21 cellular contexts compared by ENCODE assay signal in genomic region chr16:30783280-30784109, GRCh38. TPM values are rescaled to one million over a fixed set of nuclear protein-coding genes. Genes with fewer than 3 reads are reported as not detected.
DNase-seq lines count a peak whose midpoint lies in the region; ATAC-seq, FAIRE-seq and TF ChIP-seq lines count a peak whose summit lies in the region.
"Had no signal": no experiment of that assay in that cellular context is flagged by ENCODE, and none has a peak within 500 bp of the region (broad histone marks: within the 10 kb centered on the region; RNA-seq: fewer than 3 reads in every experiment).

No MANE protein-coding gene starts in this region.

- no peak for TF ChIP-seq CTCF in HepG2 (CRISPR knock-in tag; IDR thresholded peaks at IDR 0.05)
- no peak for TF ChIP-seq CTCF in right lobe of liver (IDR thresholded peaks at IDR 0.05)
- TF ChIP-seq CTCF in endothelial cell (IDR thresholded peaks at IDR 0.05; ENCODE audit: unreplicated experiment) = no peak
- TF ChIP-seq CTCF in breast epithelium (IDR thresholded peaks at IDR 0.05) = no peak
- TF ChIP-seq CTCF in GM10266 (IDR thresholded peaks at IDR 0.05; ENCODE audit: control insufficient read depth, insufficient read depth, low read depth, missing control alignments) = no peak

- peaks cover 13% of the 10 kb centered on the region for H3K27me3 Mint-ChIP-seq in endothelial cell (ENCODE audit: unreplicated experiment)
- H3K27me3 Mint-ChIP-seq in activated CD4-positive, alpha-beta T cell treated with anti-CD3 and anti-CD28 coated beads, Interleukin-2, amount 10 ng/mL, durations not matched to agents 24 days and 14 days = peaks cover 27% of the 10 kb centered on the region

- TF ChIP-seq RAD21 in HepG2 (CRISPR knock-in tag; IDR thresholded peaks at IDR 0.05) = no peak

- peaks cover 29% of the 10 kb centered on the region for H3K79me2 ChIP-seq in HepG2 (ENCODE audit: insufficient read depth, low read length)

- no peak for ATAC-seq in HepG2
- no peak for ATAC-seq in right lobe of liver
- ATAC-seq: A549, GM23338, HCT116 had no signal

- intact Hi-C loops in HepG2 (cut with micrococcal nuclease; ENCODE audit: unreplicated experiment) = no loop called here
- intact Hi-C loops in right lobe of liver (cut with DNase I) = no loop called here
- intact Hi-C loops in breast epithelium (cut with DNase I; ENCODE audit: low total_unique reads) = no loop called here
- intact Hi-C loops in activated CD4-positive, alpha-beta T cell treated with anti-CD3 and anti-CD28 coated beads, Interleukin-2, amount 10 ng/mL, durations not matched to agents 24 days and 14 days (cut with micrococcal nuclease) = no loop called here

- no peaks in the 10 kb centered on the region; the same call in 1 of the 2 replicates for H4K20me1 ChIP-seq in HepG2 (ENCODE audit: insufficient read depth, low read length)

- H2BK15ac ChIP-seq in neuronal stem cell (ENCODE audit: low read length) = no peak overlapping the region

- H3K4ac ChIP-seq in neuronal stem cell (ENCODE audit: low read length) = no peak overlapping the region

- H3K79me1 ChIP-seq in neuronal stem cell (ENCODE audit: low read depth, low read length) = peaks cover 11% of the 10 kb centered on the region

- no peak overlapping the region for H2BK5ac ChIP-seq in neuronal stem cell (ENCODE audit: low read length)

- DNase-seq in HepG2 (ENCODE audit: low spot score) (no peak), right lobe of liver (no peak), endothelial cell (ENCODE audit: low spot score) (no peak), neuronal stem cell (ENCODE audit: low spot score) (no peak), breast epithelium (ENCODE audit: low spot score in 2 of 2) (no peak), GM10266 (ENCODE audit: extremely low spot score) (no peak)
- DNase-seq in activated CD4-positive, alpha-beta T cell treated with anti-CD3 and anti-CD28 coated beads, Interleukin-2, amount 10 ng/mL, durations not matched to agents 24 days and 14 days = no peak
- DNase-seq: AML-193; Caco-2; CD4-positive, alpha-beta T cell; H7; HFFc6 had no signal

- H2AK5ac ChIP-seq in neuronal stem cell (ENCODE audit: low read depth, low read length) = no peak overlapping the region

- peaks cover 26% of the 10 kb centered on the region for H3K4me1 ChIP-seq in HepG2 (ENCODE audit: insufficient read depth, low read length)
- H3K4me1 ChIP-seq in right lobe of liver = peaks cover 0 to 6% (median 0%) of the 10 kb centered on the region in 4 donors
- peaks cover 11 to 14% of the 10 kb centered on the region in 2 donors for H3K4me1 ChIP-seq in neuronal stem cell (ENCODE audit: control insufficient read depth in 2 of 2, insufficient read depth in 1 of 2, low read depth in 1 of 2, low read length in 2 of 2)
- peaks cover 0 to 6% of the 10 kb centered on the region in 2 donors for H3K4me1 ChIP-seq in breast epithelium

- POLR2A ChIA-PET in HepG2 (lab: Yijun Ruan, JAX) = interaction anchor here (0.8 to 4.2 kb wide), 4 partner anchors 9 to 31 kb away, joined by 3 to 30 read pairs (median 6); no protein-coding TSS in a partner anchor

- H4K91ac ChIP-seq in neuronal stem cell (ENCODE audit: low read depth, low read length, poor library complexity) = no peak overlapping the region

- 97% methylated on average over 28 of the region's 57 CpGs for WGBS in HepG2 (ENCODE audit: low lambda C conversion rate)
- WGBS in right lobe of liver (ENCODE audit: insufficient coverage, low coverage, low lambda C conversion rate, missing lambda C conversion rate) = no CpG with 5 or more reads among the region's 57 CpGs
- WGBS in neuronal stem cell (ENCODE audit: extremely low coverage in 2 of 2, insufficient read length in 2 of 2, insufficient replicate concordance in 1 of 2), 2 donors = no CpG with 5 or more reads among the region's 57 CpGs

- H3K9me3 Mint-ChIP-seq in endothelial cell (ENCODE audit: unreplicated experiment) = no peaks in the 10 kb centered on the region
- no peaks in the 10 kb centered on the region for H3K9me3 Mint-ChIP-seq in activated CD4-positive, alpha-beta T cell treated with anti-CD3 and anti-CD28 coated beads, Interleukin-2, amount 10 ng/mL, durations not matched to agents 24 days and 14 days
- H3K9me3 Mint-ChIP-seq: CD4-positive, alpha-beta T cell; GM23338; HFFc6 had no signal

- H3K4me1 Mint-ChIP-seq in endothelial cell (ENCODE audit: unreplicated experiment) = peaks cover 15% of the 10 kb centered on the region
- H3K4me1 Mint-ChIP-seq in activated CD4-positive, alpha-beta T cell treated with anti-CD3 and anti-CD28 coated beads, Interleukin-2, amount 10 ng/mL, durations not matched to agents 24 days and 14 days = peaks cover 4% of the 10 kb centered on the region

- no peak for FAIRE-seq in HepG2 (lab: Jason Lieb, UNC)
- FAIRE-seq: A549, D721Med, G401.6, GM12892, HTR-8/SVneo had no signal

- H4K8ac ChIP-seq in neuronal stem cell (ENCODE audit: low read depth, low read length) = no peak overlapping the region

- no peak overlapping the region for H3K4me2 ChIP-seq in HepG2 (ENCODE audit: low read depth, low read length)
- H3K4me2 ChIP-seq in neuronal stem cell (ENCODE audit: insufficient read depth, low read length, poor library complexity, severe bottlenecking) = no peak overlapping the region
- H3K4me2 ChIP-seq: A549, GM23338 had no signal

- H3K27me3 ChIP-seq in HepG2 (ENCODE audit: control insufficient read depth in 1 of 2, insufficient read depth in 2 of 2, low read length in 2 of 2) (no peaks in the 10 kb centered on the region; a peak in 1 of 5 replicates), right lobe of liver (no peaks in the 10 kb centered on the region), neuronal stem cell (ENCODE audit: control insufficient read depth in 3 of 3, insufficient read depth in 3 of 3, low read depth in 1 of 3, low read length in 3 of 3) (no peaks in the 10 kb centered on the region), breast epithelium (no peaks in the 10 kb centered on the region)

- H3K36me3 Mint-ChIP-seq in endothelial cell (ENCODE audit: low read depth, unreplicated experiment) = peaks cover 22% of the 10 kb centered on the region
- H3K36me3 Mint-ChIP-seq in activated CD4-positive, alpha-beta T cell treated with anti-CD3 and anti-CD28 coated beads, Interleukin-2, amount 10 ng/mL, durations not matched to agents 24 days and 14 days (ENCODE audit: low read depth) = no peaks in the 10 kb centered on the region

- H2BK12ac ChIP-seq in neuronal stem cell (ENCODE audit: low read length) = no peak overlapping the region

- H3K9ac ChIP-seq in HepG2 (ENCODE audit: insufficient read depth, low read depth, low read length) = no peak overlapping the region
- no peak overlapping the region for H3K9ac ChIP-seq in neuronal stem cell (ENCODE audit: low read depth, low read length, poor library complexity)

- no peak for TF ChIP-seq EP300 in HepG2 (IDR thresholded peaks at IDR 0.05; ENCODE audit: low read depth in 2 of 2, low read length in 2 of 2)
- no peak for TF ChIP-seq EP300 in HepG2 (CRISPR knock-in tag; IDR thresholded peaks at IDR 0.05; ENCODE audit: borderline replicate concordance)

- peaks cover 19 to 29% of the 10 kb centered on the region in 2 experiments for H3K36me3 ChIP-seq in HepG2 (replicated peaks in 1 of 2; ENCODE audit: control insufficient read depth in 1 of 2, insufficient read depth in 2 of 2, low read length in 2 of 2)
- peaks cover 0 to 16% (median 2%) of the 10 kb centered on the region in 4 donors for H3K36me3 ChIP-seq in right lobe of liver
- H3K36me3 ChIP-seq in neuronal stem cell (replicated peaks in 1 of 2; ENCODE audit: control insufficient read depth in 2 of 2, insufficient read depth in 2 of 2, low read length in 2 of 2) = peaks cover 34 to 69% of the 10 kb centered on the region in 2 donors
- H3K36me3 ChIP-seq in breast epithelium = peaks cover 11% of the 10 kb centered on the region

- H3K23ac ChIP-seq in neuronal stem cell (ENCODE audit: low read depth, low read length, poor library complexity) = peak overlapping the region; percentile 69

- H3K4me3 ChIP-seq in HepG2 (replicated peaks in 1 of 3; ENCODE audit: insufficient read depth in 1 of 3, low read depth in 2 of 3, low read length in 3 of 3) = no peak overlapping the region
- no peak overlapping the region for H3K4me3 ChIP-seq in right lobe of liver
- H3K4me3 ChIP-seq in neuronal stem cell (ENCODE audit: low read length in 2 of 2) = no peak overlapping the region
- H3K4me3 ChIP-seq in breast epithelium = no peak overlapping the region
- H3K4me3 ChIP-seq: A549, GM23338 had no signal

- no peak overlapping the region for H2BK120ac ChIP-seq in neuronal stem cell (ENCODE audit: low read depth, low read length)

- H3K18ac ChIP-seq in neuronal stem cell (ENCODE audit: low read length) = no peak overlapping the region

- H3K27ac ChIP-seq in HepG2 (ENCODE audit: extremely low read length, insufficient read depth, low read length) (no peak overlapping the region), right lobe of liver (no peak overlapping the region), neuronal stem cell (replicated peaks; ENCODE audit: low read length) (no peak overlapping the region), breast epithelium (no peak overlapping the region)
- H3K27ac ChIP-seq: 22Rv1, A549, C4-2B had no signal

- H3K27ac Mint-ChIP-seq in endothelial cell (ENCODE audit: unreplicated experiment) = no peak overlapping the region
- H3K27ac Mint-ChIP-seq in activated CD4-positive, alpha-beta T cell treated with anti-CD3 and anti-CD28 coated beads, Interleukin-2, amount 10 ng/mL, durations not matched to agents 24 days and 14 days = no peak overlapping the region
- H3K27ac Mint-ChIP-seq: CD4-positive, alpha-beta T cell; GM23338; HFFc6 had no signal

- TF ChIP-seq POLR2A in HepG2 (IDR thresholded peaks at IDR 0.05; ENCODE audit: insufficient read depth in 1 of 2, low read depth in 2 of 2, low read length in 2 of 2) (no peak), right lobe of liver (IDR thresholded peaks at IDR 0.05) (no peak), breast epithelium (IDR thresholded peaks at IDR 0.05) (no peak)

- peak overlapping the region; percentile 69 for H3K4me3 Mint-ChIP-seq in endothelial cell (ENCODE audit: unreplicated experiment)
- H3K4me3 Mint-ChIP-seq in activated CD4-positive, alpha-beta T cell treated with anti-CD3 and anti-CD28 coated beads, Interleukin-2, amount 10 ng/mL, durations not matched to agents 24 days and 14 days = no peak overlapping the region
- H3K4me3 Mint-ChIP-seq: CD4-positive, alpha-beta T cell; GM23338; HFFc6 had no signal

- BruUV-seq in HepG2 (replicated peaks; lab: Mats Ljungman, UMichigan) = no TSS peak

- in situ Hi-C loops in HepG2 (cut with HindIII; ENCODE audit: extremely low pct_ligation_motif_present, low pct_unique_long_range_greater_than_20kb) = no loop called here

- H3K14ac ChIP-seq in neuronal stem cell (ENCODE audit: low read length) = no peak overlapping the region

- CTCF ChIA-PET in HepG2 (lab: Yijun Ruan, JAX; ENCODE audit: low intra/inter-chr PET ratio, low total read pairs) = no interaction called here

- H2AFZ ChIP-seq in HepG2 (ENCODE audit: low read length) (no peak overlapping the region), neuronal stem cell (ENCODE audit: low read length) (no peak overlapping the region)
- H2AFZ ChIP-seq: GM23338 had no signal

- H3K9me3 ChIP-seq in HepG2 (ENCODE audit: low read length) (no peaks in the 10 kb centered on the region), right lobe of liver (no peaks in the 10 kb centered on the region), neuronal stem cell (replicated peaks in 1 of 2; ENCODE audit: control insufficient read depth in 2 of 2, insufficient read depth in 1 of 2, low read depth in 1 of 2, low read length in 2 of 2) (no peaks in the 10 kb centered on the region), breast epithelium (no peaks in the 10 kb centered on the region)
- H3K9me3 ChIP-seq: A549, Caco-2 had no signal

RNA-seq across cellular contexts. Expression of gene ZNF629, which starts 3.5 kb away (rescaled TPM):
- total RNA-seq in HepG2 (2016; rRNA removed; fragmentation: Illumina TruSeq; extraction: Trizol) (14.3 and 16.5 TPM in 2 replicates), right lobe of liver (1 to 10 TPM; 3.7 to 4.8 (median 4.3) TPM), endothelial cell (ENCODE audit: unreplicated experiment) (29.7 TPM), breast epithelium (10 to 100 TPM in 2 of 3 donors, 1 to 10 TPM in 1; 9.4 to 16.2 (median 10.5) TPM)
- 1.3 TPM in 2 replicates for total RNA-seq in HepG2 (2016; cell fraction: cytosol; rRNA removed; fragmentation: Illumina TruSeq; extraction: Trizol; ENCODE audit: low read depth)
- 12.7 and 16.5 TPM in 2 replicates for total RNA-seq in HepG2 (2016; cell fraction: insoluble cytoplasmic fraction; rRNA removed; fragmentation: Illumina TruSeq; extraction: Trizol)
- 5.2 and 5.9 TPM in 2 replicates for total RNA-seq in HepG2 (2016; cell fraction: membrane; rRNA removed; fragmentation: Illumina TruSeq; extraction: Trizol)
- 15.1 and 17.8 TPM in 2 replicates for total RNA-seq in HepG2 (2016; cell fraction: nucleus; rRNA removed; fragmentation: Illumina TruSeq; extraction: Trizol)
- polyA plus RNA-seq in HepG2 (2011; rRNA removed) = 6.1 and 8.2 TPM in 2 replicates
- 3.9 and 4.8 TPM in 2 replicates for polyA plus RNA-seq in HepG2 (2011; cell fraction: cytosol; rRNA removed)
- polyA plus RNA-seq in HepG2 (2011; cell fraction: nucleus; rRNA removed) = 25.0 TPM in 2 replicates
- polyA plus RNA-seq in HepG2 (2012) = 9.2 and 10.1 TPM in 2 replicates
- 0.64 and 0.65 TPM in 2 replicates for polyA plus RNA-seq in HepG2 (2016; cell fraction: cytosol; fragmentation: Illumina TruSeq; extraction: Trizol; ENCODE audit: low read depth)
- 11.8 and 14.8 TPM in 2 replicates for polyA plus RNA-seq in HepG2 (2016; cell fraction: insoluble cytoplasmic fraction; fragmentation: Illumina TruSeq; extraction: Trizol; ENCODE audit: low read depth)
- 2.2 and 2.7 TPM in 2 replicates for polyA plus RNA-seq in HepG2 (2016; cell fraction: membrane; fragmentation: Illumina TruSeq; extraction: Trizol; ENCODE audit: low read depth)
- polyA plus RNA-seq in HepG2 (2016; cell fraction: nucleus; fragmentation: Illumina TruSeq; extraction: Trizol; ENCODE audit: insufficient read depth, low read depth) = 25.2 and 26.3 TPM in 2 replicates
- 9.3 and 12.7 TPM in 2 replicates for polyA minus RNA-seq in HepG2 (2011; rRNA and poly(A)+ RNA removed; ENCODE audit: low replicate concordance)
- 8.3 and 9.5 TPM in 2 replicates for polyA minus RNA-seq in HepG2 (2011; cell fraction: cytosol; rRNA and poly(A)+ RNA removed)
- 15.8 and 22.4 TPM in 2 replicates for polyA minus RNA-seq in HepG2 (2011; cell fraction: nucleus; rRNA and poly(A)+ RNA removed)
- 10.7 TPM for polyA plus RNA-seq in neuronal stem cell (2013, experiment 1 of 2)
- 11.2 TPM for polyA plus RNA-seq in neuronal stem cell (2013, experiment 2 of 2)
- total RNA-seq in activated CD4-positive, alpha-beta T cell treated with anti-CD3 and anti-CD28 coated beads, Interleukin-2, amount 10 ng/mL, durations not matched to agents 24 days and 14 days = 2.5 and 2.6 TPM in 2 replicates

RNA-seq across cellular contexts. Expression of gene RNF40, which starts 21.4 kb away (rescaled TPM):
- total RNA-seq in HepG2 (2016; rRNA removed; fragmentation: Illumina TruSeq; extraction: Trizol) (85.6 and 102 TPM in 2 replicates), right lobe of liver (10 to 100 TPM; 34.3 to 56.8 (median 46.7) TPM), endothelial cell (ENCODE audit: unreplicated experiment) (108 TPM), breast epithelium (10 to 100 TPM; 77.0 to 84.7 (median 77.3) TPM)
- 11.9 and 12.0 TPM in 2 replicates for total RNA-seq in HepG2 (2016; cell fraction: cytosol; rRNA removed; fragmentation: Illumina TruSeq; extraction: Trizol; ENCODE audit: low read depth)
- total RNA-seq in HepG2 (2016; cell fraction: insoluble cytoplasmic fraction; rRNA removed; fragmentation: Illumina TruSeq; extraction: Trizol) = 79.6 and 89.9 TPM in 2 replicates
- total RNA-seq in HepG2 (2016; cell fraction: membrane; rRNA removed; fragmentation: Illumina TruSeq; extraction: Trizol) = 40.5 and 47.1 TPM in 2 replicates
- total RNA-seq in HepG2 (2016; cell fraction: nucleus; rRNA removed; fragmentation: Illumina TruSeq; extraction: Trizol) = 55.6 and 65.6 TPM in 2 replicates
- polyA plus RNA-seq in HepG2 (2011; rRNA removed) = 84.0 and 91.0 TPM in 2 replicates
- 47.5 and 49.3 TPM in 2 replicates for polyA plus RNA-seq in HepG2 (2011; cell fraction: cytosol; rRNA removed)
- 128 and 147 TPM in 2 replicates for polyA plus RNA-seq in HepG2 (2011; cell fraction: nucleus; rRNA removed)
- 44.7 and 52.0 TPM in 2 replicates for polyA plus RNA-seq in HepG2 (2012)
- polyA plus RNA-seq in HepG2 (2016; cell fraction: cytosol; fragmentation: Illumina TruSeq; extraction: Trizol; ENCODE audit: low read depth) = 8.6 and 10.7 TPM in 2 replicates
- 87.6 and 98.5 TPM in 2 replicates for polyA plus RNA-seq in HepG2 (2016; cell fraction: insoluble cytoplasmic fraction; fragmentation: Illumina TruSeq; extraction: Trizol; ENCODE audit: low read depth)
- polyA plus RNA-seq in HepG2 (2016; cell fraction: membrane; fragmentation: Illumina TruSeq; extraction: Trizol; ENCODE audit: low read depth) = 29.9 and 30.8 TPM in 2 replicates
- 131 and 139 TPM in 2 replicates for polyA plus RNA-seq in HepG2 (2016; cell fraction: nucleus; fragmentation: Illumina TruSeq; extraction: Trizol; ENCODE audit: insufficient read depth, low read depth)
- 110 and 128 TPM in 2 replicates for polyA minus RNA-seq in HepG2 (2011; rRNA and poly(A)+ RNA removed; ENCODE audit: low replicate concordance)
- polyA minus RNA-seq in HepG2 (2011; cell fraction: cytosol; rRNA and poly(A)+ RNA removed) = 42.3 and 58.2 TPM in 2 replicates
- 34.0 and 43.5 TPM in 2 replicates for polyA minus RNA-seq in HepG2 (2011; cell fraction: nucleus; rRNA and poly(A)+ RNA removed)
- polyA plus RNA-seq in neuronal stem cell (2013, experiment 1 of 2) = 35.7 TPM
- 38.4 TPM for polyA plus RNA-seq in neuronal stem cell (2013, experiment 2 of 2)
- 95.4 and 100 TPM in 2 replicates for total RNA-seq in activated CD4-positive, alpha-beta T cell treated with anti-CD3 and anti-CD28 coated beads, Interleukin-2, amount 10 ng/mL, durations not matched to agents 24 days and 14 days

RNA-seq across cellular contexts. Expression of gene CFAP119, which starts 21.6 kb away (rescaled TPM):
- total RNA-seq in HepG2 (2016; rRNA removed; fragmentation: Illumina TruSeq; extraction: Trizol) (1.2 and 6.4 TPM in 2 replicates), right lobe of liver (1 to 10 TPM in 1 of 6 experiments, under 1 TPM in 4, not detected in 1; 0.19 to 1.8 (median 0.29) TPM), endothelial cell (ENCODE audit: unreplicated experiment) (5.2 TPM), breast epithelium (10 to 100 TPM in 2 of 3 donors, 1 to 10 TPM in 1; 1.4 to 17.1 (median 13.4) TPM)
- total RNA-seq in HepG2 (2016; cell fraction: cytosol; rRNA removed; fragmentation: Illumina TruSeq; extraction: Trizol; ENCODE audit: low read depth) = 0.51 and 0.71 TPM in 2 replicates
- total RNA-seq in HepG2 (2016; cell fraction: insoluble cytoplasmic fraction; rRNA removed; fragmentation: Illumina TruSeq; extraction: Trizol) = 1.4 and 4.0 TPM in 2 replicates
- 0.83 and 1.7 TPM in 2 replicates for total RNA-seq in HepG2 (2016; cell fraction: membrane; rRNA removed; fragmentation: Illumina TruSeq; extraction: Trizol)
- total RNA-seq in HepG2 (2016; cell fraction: nucleus; rRNA removed; fragmentation: Illumina TruSeq; extraction: Trizol) = 11.6 and 12.1 TPM in 2 replicates
- polyA plus RNA-seq in HepG2 (2011; rRNA removed) = 4.0 and 6.4 TPM in 2 replicates
- 1.3 and 2.2 TPM in 2 replicates for polyA plus RNA-seq in HepG2 (2011; cell fraction: cytosol; rRNA removed)
- 37.2 and 53.6 TPM in 2 replicates for polyA plus RNA-seq in HepG2 (2011; cell fraction: nucleus; rRNA removed)
- polyA plus RNA-seq in HepG2 (2012) = 0.84 and 2.1 TPM in 2 replicates
- polyA plus RNA-seq in HepG2 (2016; cell fraction: cytosol; fragmentation: Illumina TruSeq; extraction: Trizol; ENCODE audit: low read depth) = 0.78 and 0.96 TPM in 2 replicates
- 0.91 and 1.5 TPM in 2 replicates for polyA plus RNA-seq in HepG2 (2016; cell fraction: insoluble cytoplasmic fraction; fragmentation: Illumina TruSeq; extraction: Trizol; ENCODE audit: low read depth)
- polyA plus RNA-seq in HepG2 (2016; cell fraction: membrane; fragmentation: Illumina TruSeq; extraction: Trizol; ENCODE audit: low read depth) = 0.41 and 1.4 TPM in 2 replicates
- 22.1 and 31.9 TPM in 2 replicates for polyA plus RNA-seq in HepG2 (2016; cell fraction: nucleus; fragmentation: Illumina TruSeq; extraction: Trizol; ENCODE audit: insufficient read depth, low read depth)
- polyA minus RNA-seq in HepG2 (2011; rRNA and poly(A)+ RNA removed; ENCODE audit: low replicate concordance) = 1.5 and 16.0 TPM in 2 replicates
- polyA minus RNA-seq in HepG2 (2011; cell fraction: cytosol; rRNA and poly(A)+ RNA removed) = 0.69 and 1.8 TPM in 2 replicates
- 3.7 and 5.2 TPM in 2 replicates for polyA minus RNA-seq in HepG2 (2011; cell fraction: nucleus; rRNA and poly(A)+ RNA removed)
- 7.2 TPM for polyA plus RNA-seq in neuronal stem cell (2013, experiment 1 of 2)
- 7.6 TPM for polyA plus RNA-seq in neuronal stem cell (2013, experiment 2 of 2)
- total RNA-seq in activated CD4-positive, alpha-beta T cell treated with anti-CD3 and anti-CD28 coated beads, Interleukin-2, amount 10 ng/mL, durations not matched to agents 24 days and 14 days = 4.0 and 4.2 TPM in 2 replicates

RNA-seq across cellular contexts. Expression of gene PHKG2, which starts 35.3 kb away (rescaled TPM):
- total RNA-seq in HepG2 (2016; rRNA removed; fragmentation: Illumina TruSeq; extraction: Trizol) (33.9 and 37.4 TPM in 2 replicates), right lobe of liver (10 to 100 TPM; 17.1 to 22.1 (median 18.4) TPM), endothelial cell (ENCODE audit: unreplicated experiment) (27.5 TPM), breast epithelium (10 to 100 TPM; 28.5 to 38.8 (median 35.7) TPM)
- 13.4 TPM in 2 replicates for total RNA-seq in HepG2 (2016; cell fraction: cytosol; rRNA removed; fragmentation: Illumina TruSeq; extraction: Trizol; ENCODE audit: low read depth)
- total RNA-seq in HepG2 (2016; cell fraction: insoluble cytoplasmic fraction; rRNA removed; fragmentation: Illumina TruSeq; extraction: Trizol) = 32.9 and 41.4 TPM in 2 replicates
- 23.7 and 24.3 TPM in 2 replicates for total RNA-seq in HepG2 (2016; cell fraction: membrane; rRNA removed; fragmentation: Illumina TruSeq; extraction: Trizol)
- total RNA-seq in HepG2 (2016; cell fraction: nucleus; rRNA removed; fragmentation: Illumina TruSeq; extraction: Trizol) = 39.5 and 43.1 TPM in 2 replicates
- polyA plus RNA-seq in HepG2 (2011; rRNA removed) = 39.8 and 42.1 TPM in 2 replicates
- 22.7 and 30.8 TPM in 2 replicates for polyA plus RNA-seq in HepG2 (2011; cell fraction: cytosol; rRNA removed)
- 140 and 166 TPM in 2 replicates for polyA plus RNA-seq in HepG2 (2011; cell fraction: nucleus; rRNA removed)
- 21.4 and 22.8 TPM in 2 replicates for polyA plus RNA-seq in HepG2 (2012)
- polyA plus RNA-seq in HepG2 (2016; cell fraction: cytosol; fragmentation: Illumina TruSeq; extraction: Trizol; ENCODE audit: low read depth) = 15.4 and 16.5 TPM in 2 replicates
- polyA plus RNA-seq in HepG2 (2016; cell fraction: insoluble cytoplasmic fraction; fragmentation: Illumina TruSeq; extraction: Trizol; ENCODE audit: low read depth) = 38.9 and 41.5 TPM in 2 replicates
- polyA plus RNA-seq in HepG2 (2016; cell fraction: membrane; fragmentation: Illumina TruSeq; extraction: Trizol; ENCODE audit: low read depth) = 21.3 and 23.8 TPM in 2 replicates
- 142 and 147 TPM in 2 replicates for polyA plus RNA-seq in HepG2 (2016; cell fraction: nucleus; fragmentation: Illumina TruSeq; extraction: Trizol; ENCODE audit: insufficient read depth, low read depth)
- polyA minus RNA-seq in HepG2 (2011; rRNA and poly(A)+ RNA removed; ENCODE audit: low replicate concordance) = 53.8 and 68.9 TPM in 2 replicates
- 9.0 and 12.9 TPM in 2 replicates for polyA minus RNA-seq in HepG2 (2011; cell fraction: cytosol; rRNA and poly(A)+ RNA removed)
- 38.1 and 40.3 TPM in 2 replicates for polyA minus RNA-seq in HepG2 (2011; cell fraction: nucleus; rRNA and poly(A)+ RNA removed)
- 22.6 TPM for polyA plus RNA-seq in neuronal stem cell (2013, experiment 1 of 2)
- 21.7 TPM for polyA plus RNA-seq in neuronal stem cell (2013, experiment 2 of 2)
- total RNA-seq in activated CD4-positive, alpha-beta T cell treated with anti-CD3 and anti-CD28 coated beads, Interleukin-2, amount 10 ng/mL, durations not matched to agents 24 days and 14 days = 39.5 and 41.0 TPM in 2 replicates
